Comparison of ENCODE assay signal across 1 cellular context in genomic region chr17:81706232-81706611, GRCh38.
TF ChIP-seq lines count a peak whose summit lies in the region.

No MANE protein-coding gene starts in this region.

TF ChIP-seq in WTC11, 78 proteins besides CTCF, POLR2A, EP300 and RAD21 (continued from another document):
- TF ChIP-seq ARID4B (CRISPR knock-in tag; IDR thresholded peaks at IDR 0.05; ENCODE audit: borderline replicate concordance) (no peak), IRF2 (CRISPR knock-in tag; IDR thresholded peaks at IDR 0.05; ENCODE audit: borderline replicate concordance, low read depth) (no peak), TP53 (CRISPR knock-in tag; IDR thresholded peaks at IDR 0.05) (no peak), ZNF138 (CRISPR knock-in tag; conservative IDR thresholded peaks at IDR 0.05) (no peak), HMGXB4 (CRISPR knock-in tag; IDR thresholded peaks at IDR 0.05) (no peak), FOXP4 (CRISPR knock-in tag; IDR thresholded peaks at IDR 0.05) (no peak), MXD4 (CRISPR knock-in tag; IDR thresholded peaks at IDR 0.05; ENCODE audit: borderline replicate concordance) (no peak), NFE2L1 (CRISPR knock-in tag; IDR thresholded peaks at IDR 0.05) (no peak), SMAD4 (CRISPR knock-in tag; IDR thresholded peaks at IDR 0.05) (no peak), USF1 (CRISPR knock-in tag; IDR thresholded peaks at IDR 0.05) (no peak), CREM (CRISPR knock-in tag; IDR thresholded peaks at IDR 0.05) (no peak), MYBL2 (CRISPR knock-in tag; IDR thresholded peaks at IDR 0.05) (no peak), FOXP1 (CRISPR knock-in tag; IDR thresholded peaks at IDR 0.05; ENCODE audit: borderline replicate concordance) (no peak), ERG (CRISPR knock-in tag; IDR thresholded peaks at IDR 0.05) (no peak), E2F1 (CRISPR knock-in tag; IDR thresholded peaks at IDR 0.05) (no peak), PRDM15 (CRISPR knock-in tag; IDR thresholded peaks at IDR 0.05) (no peak), HMGA2 (CRISPR knock-in tag; IDR thresholded peaks at IDR 0.05) (no peak)
TF ChIP-seq in WTC11: peak in this region for 0.
